ENCODE assay signal across 1 cellular context in genomic region chr6:39330057-39330456, GRCh38.
TF ChIP-seq lines count a peak whose summit lies in the region.

No MANE protein-coding gene starts in this region.

TF ChIP-seq in K562, 482 proteins besides CTCF, POLR2A, EP300 and RAD21 (continued from another document):
- TF ChIP-seq, protein P1, sequence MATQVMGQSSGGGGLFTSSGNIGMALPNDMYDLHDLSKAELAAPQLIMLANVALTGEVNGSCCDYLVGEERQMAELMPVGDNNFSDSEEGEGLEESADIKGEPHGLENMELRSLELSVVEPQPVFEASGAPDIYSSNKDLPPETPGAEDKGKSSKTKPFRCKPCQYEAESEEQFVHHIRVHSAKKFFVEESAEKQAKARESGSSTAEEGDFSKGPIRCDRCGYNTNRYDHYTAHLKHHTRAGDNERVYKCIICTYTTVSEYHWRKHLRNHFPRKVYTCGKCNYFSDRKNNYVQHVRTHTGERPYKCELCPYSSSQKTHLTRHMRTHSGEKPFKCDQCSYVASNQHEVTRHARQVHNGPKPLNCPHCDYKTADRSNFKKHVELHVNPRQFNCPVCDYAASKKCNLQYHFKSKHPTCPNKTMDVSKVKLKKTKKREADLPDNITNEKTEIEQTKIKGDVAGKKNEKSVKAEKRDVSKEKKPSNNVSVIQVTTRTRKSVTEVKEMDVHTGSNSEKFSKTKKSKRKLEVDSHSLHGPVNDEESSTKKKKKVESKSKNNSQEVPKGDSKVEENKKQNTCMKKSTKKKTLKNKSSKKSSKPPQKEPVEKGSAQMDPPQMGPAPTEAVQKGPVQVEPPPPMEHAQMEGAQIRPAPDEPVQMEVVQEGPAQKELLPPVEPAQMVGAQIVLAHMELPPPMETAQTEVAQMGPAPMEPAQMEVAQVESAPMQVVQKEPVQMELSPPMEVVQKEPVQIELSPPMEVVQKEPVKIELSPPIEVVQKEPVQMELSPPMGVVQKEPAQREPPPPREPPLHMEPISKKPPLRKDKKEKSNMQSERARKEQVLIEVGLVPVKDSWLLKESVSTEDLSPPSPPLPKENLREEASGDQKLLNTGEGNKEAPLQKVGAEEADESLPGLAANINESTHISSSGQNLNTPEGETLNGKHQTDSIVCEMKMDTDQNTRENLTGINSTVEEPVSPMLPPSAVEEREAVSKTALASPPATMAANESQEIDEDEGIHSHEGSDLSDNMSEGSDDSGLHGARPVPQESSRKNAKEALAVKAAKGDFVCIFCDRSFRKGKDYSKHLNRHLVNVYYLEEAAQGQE (CRISPR knock-in tag; IDR thresholded peaks at IDR 0.05; ENCODE audit: low read depth), result no peak
- TF ChIP-seq SAFB2 (IDR thresholded peaks at IDR 0.05; ENCODE audit: borderline replicate concordance, low read depth, low read length, severe bottlenecking) (no peak), ETV6 (IDR thresholded peaks at IDR 0.05; ENCODE audit: borderline replicate concordance in 1 of 2, low read depth in 2 of 2, low read length in 1 of 2) (no peak), ETV6 (CRISPR knock-in tag; IDR thresholded peaks at IDR 0.05; ENCODE audit: borderline replicate concordance) (no peak), RBBP5 (IDR thresholded peaks at IDR 0.05; ENCODE audit: borderline replicate concordance, insufficient read depth, low read length, poor library complexity, severe bottlenecking) (no peak), ATF4 (CRISPR knock-in tag; IDR thresholded peaks at IDR 0.05) (no peak), ZNF184 (CRISPR knock-in tag; IDR thresholded peaks at IDR 0.05) (no peak), ZNF324 (CRISPR knock-in tag; IDR thresholded peaks at IDR 0.05) (no peak), ZNF140 (CRISPR knock-in tag; IDR thresholded peaks at IDR 0.05) (no peak), PHF8 (IDR thresholded peaks at IDR 0.05; ENCODE audit: borderline replicate concordance, low read length) (no peak), CREB3L1 (IDR thresholded peaks at IDR 0.05; ENCODE audit: borderline replicate concordance, low read depth) (no peak), HLTF (IDR thresholded peaks at IDR 0.05) (no peak), ZNF518B (CRISPR knock-in tag; IDR thresholded peaks at IDR 0.05) (no peak), TBP (optimal IDR thresholded peaks at IDR 0.05; ENCODE audit: low read depth, low read length) (peak; percentile 24), EGR1 (conservative IDR thresholded peaks at IDR 0.05) (no peak), CBFA2T2 (conservative IDR thresholded peaks at IDR 0.05) (no peak), ZFX (CRISPR knock-in tag; IDR thresholded peaks at IDR 0.05) (no peak), TFAM (CRISPR knock-in tag; conservative IDR thresholded peaks at IDR 0.05) (no peak), MXI1 (IDR thresholded peaks at IDR 0.05; ENCODE audit: low read depth, low read length) (no peak), LCOR (CRISPR knock-in tag; IDR thresholded peaks at IDR 0.05) (no peak), FOXK1 (CRISPR knock-in tag; IDR thresholded peaks at IDR 0.05; ENCODE audit: borderline replicate concordance) (no peak), BRF2 (IDR thresholded peaks at IDR 0.05; ENCODE audit: borderline replicate concordance, insufficient read depth, insufficient read length) (no peak), USF2 (CRISPR knock-in tag; IDR thresholded peaks at IDR 0.05) (no peak), UBTF (IDR thresholded peaks at IDR 0.05; ENCODE audit: borderline replicate concordance in 1 of 2, low read depth in 2 of 2, low read length in 2 of 2) (peak; percentile 38 to 89; a peak in 2 of 4 replicates)
